ENCODE assay signal across 8 cellular contexts in genomic region chr9:133031496-133031911, GRCh38. TPM values are rescaled to one million over a fixed set of nuclear protein-coding genes. Genes with fewer than 3 reads are reported as not detected.
DNase-seq lines count a peak whose midpoint lies in the region; ATAC-seq and TF ChIP-seq lines count a peak whose summit lies in the region.

No MANE protein-coding gene starts in this region.

- peak overlapping the region; percentile 79 for H3K4me3 ChIP-seq in HFF-Myc (replicated peaks; ENCODE audit: low read depth, low read length)
- peak overlapping the region; percentile 55 for H3K4me3 ChIP-seq in astrocyte of the cerebellum (ENCODE audit: low read depth, low read length)
- H3K4me3 ChIP-seq in mesenchymal stem cell (ENCODE audit: insufficient read depth in 1 of 2, low read depth in 1 of 2, low read length in 2 of 2) = peak overlapping the region; percentile 90 to 98

- TF ChIP-seq CTCF in 22Rv1 (IDR thresholded peaks at IDR 0.05) (no peak), HFF-Myc (IDR thresholded peaks at IDR 0.05; ENCODE audit: low read depth, low read length, missing control alignments) (no peak), astrocyte of the cerebellum (IDR thresholded peaks at IDR 0.05; ENCODE audit: low read depth, low read length, missing control alignments) (no peak)

- in situ Hi-C loops in astrocyte of the cerebellum (cut with HindIII; ENCODE audit: low sequenced_read_pairs) = no loop called here

- WGBS in mesenchymal stem cell = 63% methylated on average over 10 of the region's 10 CpGs

- H4K8ac ChIP-seq in mesenchymal stem cell (ENCODE audit: low read length) = no peak overlapping the region

- no peaks in the 10 kb centered on the region for H3K9me3 ChIP-seq in mesenchymal stem cell (ENCODE audit: control insufficient read depth, low read length)

- H3K36me3 ChIP-seq in mesenchymal stem cell (ENCODE audit: control insufficient read depth in 1 of 2, insufficient read depth in 2 of 2, low read depth in 1 of 2, low read length in 2 of 2) = peaks cover 0 to 7% of the 10 kb centered on the region in 2 experiments

- peaks cover 10% of the 10 kb centered on the region for H3K4me1 ChIP-seq in mesenchymal stem cell (ENCODE audit: control insufficient read depth, insufficient read depth, low read depth, low read length)

- no peak for DNase-seq in HFF-Myc (ENCODE audit: extremely low read depth, low read depth)
- DNase-seq in astrocyte of the cerebellum (ENCODE audit: low read depth) = no peak
- DNase-seq in mesenchymal stem cell = no peak
- no peak for DNase-seq in inferior parietal cortex (ENCODE audit: extremely low spot score)
- DNase-seq in activated CD4-positive, CD25-positive, alpha-beta regulatory T cell treated with anti-CD3 and anti-CD28 coated beads, Interleukin-2, amount 50 U/mL, for 72 hours = no peak

- no peak overlapping the region for H3K14ac ChIP-seq in mesenchymal stem cell (ENCODE audit: low read length in 2 of 2)

- H3K18ac ChIP-seq in mesenchymal stem cell (ENCODE audit: low read depth in 1 of 2, low read length in 2 of 2) = no peak overlapping the region

- ATAC-seq in HG03095 (IDR thresholded peaks at IDR 0.05; ENCODE audit: unreplicated experiment) (no peak), HG02763 (IDR thresholded peaks at IDR 0.05; ENCODE audit: unreplicated experiment) (no peak)

- no peak overlapping the region for H2BK15ac ChIP-seq in mesenchymal stem cell (ENCODE audit: low read depth, poor library complexity, severe bottlenecking)

- no peak overlapping the region for H3K4ac ChIP-seq in mesenchymal stem cell (ENCODE audit: low read depth in 1 of 2, low read length in 2 of 2)

- H3K4me2 ChIP-seq in mesenchymal stem cell (ENCODE audit: low read length, poor library complexity, severe bottlenecking) = peak overlapping the region; percentile 93

- H3K23ac ChIP-seq in mesenchymal stem cell (ENCODE audit: low read length in 2 of 2) = no peak overlapping the region

- H4K91ac ChIP-seq in mesenchymal stem cell (ENCODE audit: low read length) = no peak overlapping the region

- no peak overlapping the region for H2BK5ac ChIP-seq in mesenchymal stem cell (ENCODE audit: low read depth, low read length, poor library complexity, severe bottlenecking)

- H3K79me1 ChIP-seq in mesenchymal stem cell (replicated peaks; ENCODE audit: low read length, poor library complexity, severe bottlenecking) = peaks cover 22% of the 10 kb centered on the region

- no peaks in the 10 kb centered on the region for H3K27me3 ChIP-seq in mesenchymal stem cell (ENCODE audit: control insufficient read depth in 1 of 2, insufficient read depth in 1 of 2, low read length in 2 of 2)

- H2AK5ac ChIP-seq in mesenchymal stem cell (ENCODE audit: low read length, severe bottlenecking) = peak overlapping the region; percentile 22

- H2BK12ac ChIP-seq in mesenchymal stem cell (ENCODE audit: low read length in 2 of 2) = no peak overlapping the region

- peak overlapping the region; percentile 99 for H3K9ac ChIP-seq in mesenchymal stem cell (ENCODE audit: low read length)

- no peak overlapping the region for H2AFZ ChIP-seq in mesenchymal stem cell (ENCODE audit: low read depth, low read length)

- no peak overlapping the region for H2BK120ac ChIP-seq in mesenchymal stem cell (ENCODE audit: low read depth, low read length)

- H3K27ac ChIP-seq in 22Rv1 = peak overlapping the region; percentile 75
- no peak overlapping the region for H3K27ac ChIP-seq in mesenchymal stem cell (ENCODE audit: low read length, poor library complexity, severe bottlenecking)

RNA-seq across cellular contexts. Expression of gene GTF3C5, which starts 0.7 kb away (rescaled TPM):
- polyA plus RNA-seq in mesenchymal stem cell (2013, experiment 1 of 2) = 31.5 TPM
- 30.0 TPM for polyA plus RNA-seq in mesenchymal stem cell (2013, experiment 2 of 2)

RNA-seq across cellular contexts. Expression of gene CEL, which starts 30.3 kb away (rescaled TPM):
- 0.57 TPM for polyA plus RNA-seq in mesenchymal stem cell (2013, experiment 1 of 2)
- polyA plus RNA-seq in mesenchymal stem cell (2013, experiment 2 of 2) = 0.55 TPM

RNA-seq across cellular contexts. Expression of gene GFI1B, which starts 53.0 kb away (rescaled TPM):
- not detected for polyA plus RNA-seq in mesenchymal stem cell (2013, experiment 1 of 2)
- 0.10 TPM for polyA plus RNA-seq in mesenchymal stem cell (2013, experiment 2 of 2)
